ENCODE assay signal across 1 cellular context in genomic region chr17:50866261-50866949, GRCh38.
TF ChIP-seq lines count a peak whose summit lies in the region.

TSS of gene TOB1 (minus strand) at chr17:50866354. CDS start at chr17:50864017, 2,337 bp downstream.

TF ChIP-seq in H1, 55 proteins besides CTCF, POLR2A, EP300 and RAD21:
- no peak for TF ChIP-seq CHD1 (IDR thresholded peaks at IDR 0.05; ENCODE audit: low read depth, low read length)
- peak; percentile 48 for TF ChIP-seq SP1 (IDR thresholded peaks at IDR 0.05; ENCODE audit: low read depth, low read length)
- peak; percentile 19 to 75; a peak in 2 of 4 replicates for TF ChIP-seq SIN3A (conservative IDR thresholded peaks at IDR 0.05 in 1 of 2, IDR thresholded peaks at IDR 0.05 in 1 of 2; ENCODE audit: low read depth in 1 of 2, low read length in 2 of 2)
- TF ChIP-seq SRF (IDR thresholded peaks at IDR 0.05; ENCODE audit: low read depth, low read length) = 0 out of 2 replicates have a peak, but pooled peaks have one; percentile 9
- peak; percentile 79 for TF ChIP-seq ASH2L (IDR thresholded peaks at IDR 0.05; ENCODE audit: low read length)
- peak; percentile 97 for TF ChIP-seq GTF2F1 (IDR thresholded peaks at IDR 0.05; ENCODE audit: borderline replicate concordance, low read depth, low read length)
- TF ChIP-seq YY1 (IDR thresholded peaks at IDR 0.05; ENCODE audit: low read depth, low read length) = peak; percentile 30; the same call in 1 of the 2 replicates
- TF ChIP-seq TAF1 (IDR thresholded peaks at IDR 0.05; ENCODE audit: low read depth, low read length) = peak; percentile 100
- no peak for TF ChIP-seq RNF2 (IDR thresholded peaks at IDR 0.05; ENCODE audit: borderline replicate concordance, low read depth, low read length, missing control alignments, poor library complexity, severe bottlenecking)
- TF ChIP-seq CBX8 (IDR thresholded peaks at IDR 0.05; ENCODE audit: borderline replicate concordance, low read depth, low read length) = no peak
- no peak for TF ChIP-seq SP2 (IDR thresholded peaks at IDR 0.05; ENCODE audit: low read length)
- no peak for TF ChIP-seq BRCA1 (IDR thresholded peaks at IDR 0.05; ENCODE audit: low read depth, low read length)
- no peak for TF ChIP-seq PHF8 (conservative IDR thresholded peaks at IDR 0.05; ENCODE audit: low read depth, low read length)
- peak; percentile 90 for TF ChIP-seq TAF7 (optimal IDR thresholded peaks at IDR 0.05; ENCODE audit: borderline replicate concordance, low read depth, low read length)
- no peak for TF ChIP-seq RFX5 (IDR thresholded peaks at IDR 0.05; ENCODE audit: borderline replicate concordance, low read depth, low read length)
- TF ChIP-seq HDAC2 (IDR thresholded peaks at IDR 0.05; ENCODE audit: borderline replicate concordance in 1 of 2, low read depth in 2 of 2, low read length in 2 of 2) = no peak
- peak; percentile 99 for TF ChIP-seq POLR2AphosphoS5 (IDR thresholded peaks at IDR 0.05; ENCODE audit: low read depth, low read length)
- TF ChIP-seq NRF1 (IDR thresholded peaks at IDR 0.05; ENCODE audit: low read depth, low read length) = no peak; the same call in 1 of the 2 replicates
- TF ChIP-seq CHD2 (IDR thresholded peaks at IDR 0.05; ENCODE audit: low read length) = peak; percentile 55; the same call in 1 of the 2 replicates
- no peak for TF ChIP-seq SAP30 (IDR thresholded peaks at IDR 0.05; ENCODE audit: insufficient read depth, insufficient replicate concordance, low read length)
- TF ChIP-seq CREB1 (IDR thresholded peaks at IDR 0.05) = peak; percentile 95
- TF ChIP-seq TBP (IDR thresholded peaks at IDR 0.05; ENCODE audit: low read depth, low read length) = peak; percentile 97
TF ChIP-seq in H1: peak in this region for 12.
